8 cellular contexts compared by ENCODE assay signal in genomic region chr10:101829561-101830315, GRCh38. TPM values are rescaled to one million over a fixed set of nuclear protein-coding genes. Genes with fewer than 3 reads are reported as not detected.
DNase-seq lines count a peak whose midpoint lies in the region; ATAC-seq and TF ChIP-seq lines count a peak whose summit lies in the region.

No MANE protein-coding gene starts in this region.

- in situ Hi-C loops in ACHN (cut with HindIII; ENCODE audit: low pct_ligation_motif_present, low pct_unique_long_range_greater_than_20kb, low sequenced_read_pairs): no loop called here

- H3K4me3 Mint-ChIP-seq in activated naive CD8-positive, alpha-beta T cell treated with anti-CD3 and anti-CD28 coated beads, Interleukin-2, amount 50 U/mL, for 24 hours: peak overlapping the region; percentile 75

- H3K36me3 Mint-ChIP-seq in activated naive CD8-positive, alpha-beta T cell treated with anti-CD3 and anti-CD28 coated beads, Interleukin-2, amount 50 U/mL, for 24 hours (ENCODE audit: low read depth): no peaks in the 10 kb centered on the region

- no peaks in the 10 kb centered on the region for H3K9me3 Mint-ChIP-seq in activated naive CD8-positive, alpha-beta T cell treated with anti-CD3 and anti-CD28 coated beads, Interleukin-2, amount 50 U/mL, for 24 hours

- H3K4me2 ChIP-seq in hepatocyte: peak overlapping the region; percentile 95

- H3K27ac ChIP-seq in hepatocyte: peak overlapping the region; percentile 93

- H3K27me3 Mint-ChIP-seq in activated naive CD8-positive, alpha-beta T cell treated with anti-CD3 and anti-CD28 coated beads, Interleukin-2, amount 50 U/mL, for 24 hours: peaks cover 3% of the 10 kb centered on the region

- peak overlapping the region; percentile 91 for H3K27ac Mint-ChIP-seq in activated naive CD8-positive, alpha-beta T cell treated with anti-CD3 and anti-CD28 coated beads, Interleukin-2, amount 50 U/mL, for 24 hours

- peak; percentile 16 for ATAC-seq in HG02870 (IDR thresholded peaks at IDR 0.05; ENCODE audit: unreplicated experiment)
- no peak for ATAC-seq in activated naive CD8-positive, alpha-beta T cell treated with anti-CD3 and anti-CD28 coated beads, Interleukin-2, amount 50 U/mL, for 24 hours

- no peaks in the 10 kb centered on the region for H4K20me1 ChIP-seq in hepatocyte (ENCODE audit: insufficient read depth, poor library complexity, severe bottlenecking)

- no peak overlapping the region for H2AFZ ChIP-seq in hepatocyte

- peaks cover 41% of the 10 kb centered on the region for H3K4me1 Mint-ChIP-seq in activated naive CD8-positive, alpha-beta T cell treated with anti-CD3 and anti-CD28 coated beads, Interleukin-2, amount 50 U/mL, for 24 hours

- H3K4me1 ChIP-seq in hepatocyte (ENCODE audit: insufficient read depth): peaks cover 14% of the 10 kb centered on the region

- no peaks in the 10 kb centered on the region for H3K9me2 ChIP-seq in hepatocyte (replicated peaks; ENCODE audit: insufficient read depth)

- no peaks in the 10 kb centered on the region for H3K79me2 ChIP-seq in hepatocyte

- H3K4me3 ChIP-seq in hepatocyte: no peak overlapping the region

- TF ChIP-seq CTCF in GM10248 (IDR thresholded peaks at IDR 0.05; ENCODE audit: control extremely low read depth, extremely low read depth, low read depth, missing control alignments): no peak
- TF ChIP-seq CTCF in hepatocyte (IDR thresholded peaks at IDR 0.05; ENCODE audit: poor library complexity): no peak

- WGBS in hepatocyte (ENCODE audit: low lambda C conversion rate, missing lambda C conversion rate): 11% methylated on average over 16 of the region's 31 CpGs

- CTCF ChIA-PET in GM10248 (lab: Yijun Ruan, JAX): interaction anchor here (0.8 to 22.9 kb wide), 4 partner anchors 11 to 242 kb away, joined by 3 to 484 read pairs (median 18); partner anchors contain the start of genes HPS6 and OGA

- H3K9me3 ChIP-seq in hepatocyte (ENCODE audit: low read depth): no peaks in the 10 kb centered on the region

- no peaks in the 10 kb centered on the region for H3K27me3 ChIP-seq in hepatocyte

- POLR2A ChIA-PET in GM10248 (lab: Yijun Ruan, JAX): interaction anchor here (1.3 kb wide), 1 partner anchor 11 kb away, joined by 5 read pairs; the partner anchor contains the start of gene OGA

- peak; percentile 95 for DNase-seq in GM10248 (ENCODE audit: extremely low spot score)
- DNase-seq in RPMI7951 (ENCODE audit: low read depth): peak; percentile 18
- DNase-seq in activated naive CD8-positive, alpha-beta T cell treated with anti-CD3 and anti-CD28 coated beads, Interleukin-2, amount 50 U/mL, for 24 hours: peak; percentile 63
- DNase-seq in hepatocyte (ENCODE audit: low spot score): peak; percentile 79
- DNase-seq in stimulated activated CD4-positive, alpha-beta T cell treated with anti-CD3 and anti-CD28 coated beads, Interleukin-12 subunit alpha, Interleukin-12 subunit beta, amount 100 ng/mL, for 48 hours (ENCODE audit: low read depth in 2 of 3, low spot score in 1 of 3): peak in 2 of 3 donors; percentile 36 to 54
- no peak for DNase-seq in amniotic stem cell (lab: John Stamatoyannopoulos, UW)
- DNase-seq in ACHN: no peak

- no peaks in the 10 kb centered on the region for H3K36me3 ChIP-seq in hepatocyte (replicated peaks; ENCODE audit: insufficient read depth, low read depth)

RNA-seq across cellular contexts. Expression of gene OGA, which starts 11.5 kb away (rescaled TPM):
- total RNA-seq in RPMI7951 (2014; rRNA removed; shearing (Covaris generic)): 39.7 and 41.7 TPM in 2 replicates
- total RNA-seq in hepatocyte: 66.4 and 76.8 TPM in 2 replicates
- 46.1 and 55.7 TPM in 2 replicates for polyA plus RNA-seq in hepatocyte

RNA-seq across cellular contexts. Expression of gene KCNIP2, which starts 13.9 kb away (rescaled TPM):
- 0.12 and 0.59 TPM in 2 replicates for total RNA-seq in RPMI7951 (2014; rRNA removed; shearing (Covaris generic))
- total RNA-seq in hepatocyte: 0.36 and 0.87 TPM in 2 replicates
- 0.96 and 1.0 TPM in 2 replicates for polyA plus RNA-seq in hepatocyte

RNA-seq across cellular contexts. Expression of gene NPM3, which starts 46.5 kb away (rescaled TPM):
- 32.3 and 69.6 TPM in 2 replicates for total RNA-seq in RPMI7951 (2014; rRNA removed; shearing (Covaris generic))
- 69.4 and 71.6 TPM in 2 replicates for total RNA-seq in hepatocyte
- 4.0 and 5.1 TPM in 2 replicates for polyA plus RNA-seq in hepatocyte

RNA-seq across cellular contexts. Expression of gene FGF8, which starts 53.8 kb away (rescaled TPM):
- not detected in 2 replicates for total RNA-seq in RPMI7951 (2014; rRNA removed; shearing (Covaris generic))
- total RNA-seq in hepatocyte: not detected in 2 replicates
- polyA plus RNA-seq in hepatocyte: not detected in 2 replicates

Comparison
In these comparisons a context has a peak if more than half of its experiments do, and no peak if none do; other contexts are left out.
1. DNase-seq: peak in GM10248 (single experiment), RPMI7951 (single experiment), activated naive CD8-positive, alpha-beta T cell treated with anti-CD3 and anti-CD28 coated beads, Interleukin-2, amount 50 U/mL, for 24 hours (single experiment), hepatocyte (single experiment) and stimulated activated CD4-positive, alpha-beta T cell treated with anti-CD3 and anti-CD28 coated beads, Interleukin-12 subunit alpha, Interleukin-12 subunit beta, amount 100 ng/mL, for 48 hours (2 of 3); none in amniotic stem cell (single experiment) and ACHN (single experiment).